19 cellular contexts compared by ENCODE assay signal in genomic region chr3:28682126-28682525, GRCh38.
A peak's percentile ranks its signal among the peaks of the same experiment; 100 is the strongest.
DNase-seq lines count a peak whose midpoint lies in the region; ATAC-seq and TF ChIP-seq lines count a peak whose summit lies in the region.
"Had no signal": no experiment of that assay in that cellular context is flagged by ENCODE, and none has a peak within 500 bp of the region (broad histone marks: within the 10 kb centered on the region; RNA-seq: fewer than 3 reads in every experiment).

No MANE protein-coding gene starts in this region.

- no peaks in the 10 kb centered on the region for H3K9me3 ChIP-seq in right cardiac atrium (ENCODE audit: control insufficient read depth, low read length)
- no peaks in the 10 kb centered on the region for H3K9me3 ChIP-seq in psoas muscle
- H3K9me3 ChIP-seq: BLaER1 had no signal

- DNase-seq in AG10803 (ENCODE audit: low read depth) (peak; percentile 4), COLO829 (ENCODE audit: low spot score) (peak; percentile 66), fibroblast of gingiva (ENCODE audit: low read depth) (peak; percentile 24), NCI-H128 (lab: John Stamatoyannopoulos, UW; ENCODE audit: unreplicated experiment) (no peak), right cardiac atrium (no peak), psoas muscle (no peak)
- DNase-seq: CD4-positive, CD25-positive, alpha-beta regulatory T cell; CD8-positive, alpha-beta T cell; DMS 273 treated with DMSO at 0.1 percent for 48 hours; DMS79; EL; GDM1; H9 had no signal

- no peak overlapping the region for H3K4me3 ChIP-seq in AG10803 (ENCODE audit: low read length)
- no peak overlapping the region for H3K4me3 ChIP-seq in right cardiac atrium (ENCODE audit: low read length)
- H3K4me3 ChIP-seq in psoas muscle = no peak overlapping the region
- H3K4me3 ChIP-seq: BLaER1, GM23338 had no signal

- no peak for TF ChIP-seq CTCF in AG10803 (conservative IDR thresholded peaks at IDR 0.05; ENCODE audit: low read length)
- no peak for TF ChIP-seq CTCF in VCaP (conservative IDR thresholded peaks at IDR 0.05)
- no peak for TF ChIP-seq CTCF in psoas muscle (IDR thresholded peaks at IDR 0.05)

- ATAC-seq in right cardiac atrium = no peak
- ATAC-seq in GM18873 (IDR thresholded peaks at IDR 0.05; ENCODE audit: low FRiP score, unreplicated experiment) = no peak
- ATAC-seq in psoas muscle = no peak
- ATAC-seq: CD8-positive, alpha-beta T cell; GM23338; HCT116 had no signal

- intact Hi-C loops in right cardiac atrium (cut with DNase I) (no loop called here), psoas muscle (cut with DNase I) (loop anchor here in 1 of 2 donors (5.0 kb wide), 1 partner anchor 35 kb away; no protein-coding TSS in a partner anchor)

- H3K4me1 ChIP-seq in right cardiac atrium (ENCODE audit: control insufficient read depth, insufficient read depth, low read length) (no peaks in the 10 kb centered on the region), psoas muscle (no peaks in the 10 kb centered on the region)
- H3K4me1 ChIP-seq: BLaER1 had no signal

- H3K27ac ChIP-seq in VCaP = peak overlapping the region; percentile 62
- H3K27ac ChIP-seq in right cardiac atrium (ENCODE audit: low read length) = no peak overlapping the region
- no peak overlapping the region for H3K27ac ChIP-seq in psoas muscle
- H3K27ac ChIP-seq: BLaER1, C4-2B had no signal

- no peaks in the 10 kb centered on the region for H3K36me3 ChIP-seq in psoas muscle (ENCODE audit: insufficient read depth in 1 of 2, low read depth in 1 of 2)
- H3K36me3 ChIP-seq: BLaER1 had no signal

- WGBS in right cardiac atrium = 76% methylated on average over 1 of the region's 1 CpG
- WGBS in psoas muscle, 3 donors = 77 to 83% (median 81%) methylated on average over 1 of the region's 1 CpG

- H3K27me3 ChIP-seq in right cardiac atrium (ENCODE audit: control insufficient read depth, insufficient read depth) (no peaks in the 10 kb centered on the region), psoas muscle (ENCODE audit: insufficient read depth in 3 of 3, low read length in 2 of 3) (no peaks in the 10 kb centered on the region)
- H3K27me3 ChIP-seq: BLaER1 had no signal

Comparison
In these comparisons a context has a peak if more than half of its experiments do, and no peak if none do; other contexts are left out.
1. DNase-seq: peak in AG10803 (single experiment), COLO829 (single experiment) and fibroblast of gingiva (single experiment); none in NCI-H128 (single experiment), right cardiac atrium (0 of 3) and psoas muscle (0 of 2).